Comparison of ENCODE assay signal across 30 cellular contexts in the genomic region with DNA sequence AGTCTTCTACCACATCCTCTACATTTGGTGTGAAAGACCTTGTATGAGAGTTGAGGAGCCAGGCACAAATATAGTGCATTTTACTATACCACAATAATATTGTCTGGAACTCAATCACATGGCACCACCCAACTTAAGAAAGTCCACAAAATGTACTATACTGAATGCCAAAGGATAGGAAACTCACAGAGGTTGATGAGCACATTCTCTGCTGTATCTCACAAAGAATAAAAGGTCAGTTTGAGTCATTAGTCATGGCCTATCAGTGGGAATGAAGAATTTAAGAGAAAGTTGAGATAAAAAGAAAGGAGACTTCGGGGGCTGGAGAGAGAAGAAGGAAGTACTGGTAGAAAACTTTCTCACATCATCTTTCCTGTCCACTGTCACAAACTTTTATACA.
"Had no signal": no experiment of that assay in that cellular context is flagged by ENCODE, and none has a peak within 500 bp of the region (broad histone marks: within the 10 kb centered on the region; RNA-seq: fewer than 3 reads in every experiment).

No MANE protein-coding gene starts in this region.

- H3K27me3 ChIP-seq: neural progenitor cell, neutrophil, pancreas, stomach, testis, thyroid gland, transverse colon, upper lobe of left lung, vagina had no signal

- H3K36me3 Mint-ChIP-seq: immature natural killer cell; mesothelial cell of epicardium; naive B cell; natural killer cell; neural progenitor cell; stimulated activated naive B cell treated with anti-CD40 and anti-IgM and Interleukin-4, amounts not matched to agents 10 μg/mL and 1 μg/mL and 100 μg/mL, for 72 hours had no signal

- H3K4me3 Mint-ChIP-seq: immature natural killer cell; mesothelial cell of epicardium; naive B cell; natural killer cell; nephron progenitor cell; neural progenitor cell; stimulated activated naive B cell treated with anti-CD40 and anti-IgM and Interleukin-4, amounts not matched to agents 10 μg/mL and 1 μg/mL and 100 μg/mL, for 72 hours had no signal

- H3K27ac ChIP-seq: left ventricle myocardium inferior, neural progenitor cell, neutrophil, pancreas, prostate gland, skin epidermis, stomach, testis, thyroid gland, transverse colon, upper lobe of left lung, vagina had no signal

- H3K4me3 ChIP-seq: left ventricle myocardium inferior, lung, neural progenitor cell, pancreas, prostate gland, skin epidermis, stomach, testis, thyroid gland, transverse colon, upper lobe of left lung, vagina had no signal

- H2AFZ ChIP-seq: neural progenitor cell had no signal

- H3K4me1 Mint-ChIP-seq: immature natural killer cell; mesothelial cell of epicardium; naive B cell; natural killer cell; neural progenitor cell; stimulated activated naive B cell treated with anti-CD40 and anti-IgM and Interleukin-4, amounts not matched to agents 10 μg/mL and 1 μg/mL and 100 μg/mL, for 72 hours had no signal

- FAIRE-seq: pancreas had no signal

- H3K9ac ChIP-seq: neural progenitor cell had no signal

- H3K36me3 ChIP-seq: left ventricle myocardium inferior, neural progenitor cell, neutrophil, pancreas, prostate gland, stomach, thyroid gland, transverse colon, upper lobe of left lung, vagina had no signal

- H3K4me1 ChIP-seq: left ventricle myocardium inferior, neural progenitor cell, pancreas, prostate gland, testis, thyroid gland, transverse colon, upper lobe of left lung, vagina had no signal

- H3K4me2 ChIP-seq: neural progenitor cell had no signal

- ATAC-seq: natural killer cell; pancreas; right cardiac atrium; stimulated activated naive B cell treated with anti-CD40 and anti-IgM and Interleukin-4, amounts not matched to agents 10 μg/mL and 1 μg/mL and 100 μg/mL, for 72 hours; stimulated activated naive CD8-positive, alpha-beta T cell treated with anti-CD3 and anti-CD28 coated beads, Interleukin-15, Interleukin-2, amounts not matched to agents 100 U/mL and 50 U/mL, for 24 hours had no signal

- H3K9me3 ChIP-seq: left ventricle myocardium inferior, neutrophil, pancreas, prostate gland, stomach, testis, thyroid gland, transverse colon, upper lobe of left lung, vagina had no signal

- H3K27ac Mint-ChIP-seq: immature natural killer cell; mesothelial cell of epicardium; naive B cell; natural killer cell; nephron progenitor cell; neural progenitor cell; stimulated activated naive B cell treated with anti-CD40 and anti-IgM and Interleukin-4, amounts not matched to agents 10 μg/mL and 1 μg/mL and 100 μg/mL, for 72 hours had no signal

- DNase-seq: hypothalamus; immature natural killer cell; islet precursor cell; left ventricle myocardium inferior; mesendoderm; naive B cell; natural killer cell; nephron progenitor cell; pancreas; posterior cingulate gyrus; retina; right cardiac atrium; stimulated activated CD4-positive, alpha-beta T cell treated with anti-CD3 and anti-CD28 coated beads, Interleukin-12 subunit alpha, Interleukin-12 subunit beta, amount 100 ng/mL, for 4 hours; stimulated activated CD4-positive, alpha-beta T cell treated with anti-CD3 and anti-CD28 coated beads, Interleukin-15, amount 100 ng/mL, for 24 hours; stimulated activated CD4-positive, alpha-beta T cell treated with anti-CD3 and anti-CD28 coated beads, Interleukin-2, amount 100 ng/mL, for 24 hours; stimulated activated CD4-positive, alpha-beta T cell treated with anti-CD3 and anti-CD28 coated beads, Interleukin-4, amount 100 ng/mL, for 1 hour; stimulated activated naive B cell treated with anti-CD40 and anti-IgM and Interleukin-4, amounts not matched to agents 10 μg/mL and 1 μg/mL and 100 μg/mL, for 72 hours; stimulated activated naive CD8-positive, alpha-beta T cell treated with anti-CD3 and anti-CD28 coated beads, Interleukin-15, Interleukin-2, amounts not matched to agents 100 U/mL and 50 U/mL, for 24 hours; stomach; testis; thyroid gland; transverse colon; upper lobe of left lung had no signal

- H3K9me3 Mint-ChIP-seq: mesothelial cell of epicardium; natural killer cell; neural progenitor cell; stimulated activated naive B cell treated with anti-CD40 and anti-IgM and Interleukin-4, amounts not matched to agents 10 μg/mL and 1 μg/mL and 100 μg/mL, for 72 hours had no signal
